ENCODE assay signal across 25 cellular contexts in the genomic region with DNA sequence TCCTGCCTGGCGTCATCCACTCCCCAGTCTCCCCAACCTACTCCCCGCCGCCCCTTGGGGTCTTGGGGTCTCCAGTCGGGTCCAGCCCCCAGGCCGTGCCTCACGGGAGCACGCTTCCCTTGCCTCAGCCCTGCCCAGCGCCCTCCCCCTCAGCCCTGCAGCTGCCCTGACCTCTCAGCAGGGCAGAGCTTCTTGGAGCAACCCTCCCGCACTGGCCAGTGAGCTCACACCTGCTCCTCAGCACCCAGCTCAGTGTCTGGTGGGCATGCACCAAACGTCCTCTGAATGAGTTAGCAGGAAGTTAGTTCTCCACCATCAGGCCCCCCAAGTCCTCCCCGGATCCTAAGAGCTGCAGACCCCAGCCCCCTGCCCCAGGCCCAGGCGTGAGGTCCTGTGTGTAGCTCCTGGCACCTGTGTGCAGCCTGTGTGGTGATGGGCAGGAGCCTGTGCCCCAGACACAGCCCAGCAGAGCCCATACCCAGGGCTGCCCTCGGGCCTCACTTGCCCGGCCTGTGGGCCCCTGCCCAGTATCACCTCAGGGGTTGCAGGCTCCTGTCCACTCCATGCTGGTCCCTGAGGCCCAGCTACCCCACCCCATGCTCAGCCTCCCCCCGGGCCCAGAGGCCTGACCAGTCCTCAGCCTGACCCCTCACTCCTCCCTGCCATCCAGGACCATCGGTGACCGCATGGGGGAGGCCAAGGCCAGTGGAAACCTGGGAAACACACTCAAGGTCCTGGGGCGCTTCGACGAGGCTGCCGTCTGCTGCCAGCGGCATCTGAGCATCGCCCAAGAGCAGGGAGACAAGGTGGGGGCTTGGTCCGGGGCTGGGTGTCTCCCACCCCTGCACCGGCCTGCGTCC. TPM values are rescaled to one million over a fixed set of nuclear protein-coding genes. Genes with fewer than 3 reads are reported as not detected.
"Had no signal": no experiment of that assay in that cellular context is flagged by ENCODE, and none has a peak within 500 bp of the region (broad histone marks: within the 10 kb centered on the region; RNA-seq: fewer than 3 reads in every experiment).

No MANE protein-coding gene starts in this region.

- H3K36me3 ChIP-seq: neutrophil had no signal

- H3K27ac ChIP-seq: brain microvascular endothelial cell, foreskin keratinocyte, heart left ventricle, lower lobe of right lung, neutrophil, sigmoid colon, vagina had no signal

- H3K4me3 ChIP-seq: heart left ventricle, lower lobe of right lung, mucosa of descending colon, sigmoid colon, vagina had no signal

- ATAC-seq: activated CD8-positive, alpha-beta T cell treated with anti-CD3 and anti-CD28 coated beads for 36 hours; activated T-cell treated with anti-CD3 and anti-CD28 coated beads, Interleukin-2, amount 50 U/mL, for 72 hours; esophagus mucosa; foreskin keratinocyte had no signal

- DNase-seq: activated B cell treated with CpG ODN at 0.5 μM for 24 hours; activated CD4-positive, alpha-beta T cell treated with anti-CD3 and anti-CD28 coated beads, Interleukin-2, amount 50 U/mL, for 1 hour; activated CD8-positive, alpha-beta T cell treated with anti-CD3 and anti-CD28 coated beads for 36 hours; activated naive CD4-positive, alpha-beta T cell; activated T-cell treated with anti-CD3 and anti-CD28 coated beads, Interleukin-2, amount 50 U/mL, for 72 hours; aorta; central memory CD4-positive, alpha-beta T cell; endodermal cell; foreskin keratinocyte; heart left ventricle; hypothalamus; lower lobe of right lung; sigmoid colon; small intestine; stimulated activated CD4-positive, alpha-beta T cell treated with anti-CD3 and anti-CD28 coated beads, Interleukin-4, amount 100 ng/mL, for 24 hours; stimulated activated naive CD8-positive, alpha-beta T cell treated with anti-CD3 and anti-CD28 coated beads, Interleukin-15, amount 100 ng/mL, for 72 hours; T-helper 1 cell had no signal

- H3K4me1 ChIP-seq: foreskin keratinocyte, lower lobe of right lung had no signal

- H3K27me3 ChIP-seq: brain microvascular endothelial cell, foreskin keratinocyte, heart left ventricle, neutrophil, sigmoid colon, vagina had no signal

- H3K9me3 ChIP-seq: heart left ventricle, lower lobe of right lung, mucosa of descending colon, neutrophil, sigmoid colon, vagina had no signal

RNA-seq across cellular contexts. Expression of gene CCDC187, which starts 31.6 kb away (rescaled TPM):
- total RNA-seq: activated T-cell treated with anti-CD3 and anti-CD28 coated beads, Interleukin-2, amount 50 U/mL, for 72 hours; aorta; esophagus mucosa; foreskin keratinocyte; mesenteric fat pad; osteocyte; posterior vena cava; sigmoid colon; vagina had no signal
- polyA plus RNA-seq: aorta, heart left ventricle had no signal
